ENCODE assay signal across 11 cellular contexts in genomic region chr22:43777204-43777671, GRCh38. TPM values are rescaled to one million over a fixed set of nuclear protein-coding genes. Genes with fewer than 3 reads are reported as not detected.
DNase-seq lines count a peak whose midpoint lies in the region; ATAC-seq and TF ChIP-seq lines count a peak whose summit lies in the region.
"Had no signal": no experiment of that assay in that cellular context is flagged by ENCODE, and none has a peak within 500 bp of the region (broad histone marks: within the 10 kb centered on the region; RNA-seq: fewer than 3 reads in every experiment).

No MANE protein-coding gene starts in this region.

- intact Hi-C loops in sigmoid colon (cut with DNase I) (no loop called here), OCI-LY7 (cut with micrococcal nuclease; ENCODE audit: unreplicated experiment) (no loop called here)

- no peak for TF ChIP-seq POLR2A in sigmoid colon (IDR thresholded peaks at IDR 0.05)

- no peaks in the 10 kb centered on the region for H3K9me2 ChIP-seq in OCI-LY7 (ENCODE audit: insufficient read depth, low read length)

- H3K36me3 ChIP-seq in sigmoid colon (no peaks in the 10 kb centered on the region), OCI-LY7 (ENCODE audit: insufficient read depth, low read length) (no peaks in the 10 kb centered on the region)

- no TSS peak for BruUV-seq in OCI-LY7 (replicated peaks; lab: Mats Ljungman, UMichigan)

- no peak overlapping the region for H2AFZ ChIP-seq in OCI-LY7 (ENCODE audit: low read length)

- no peak for TF ChIP-seq EP300 in sigmoid colon (IDR thresholded peaks at IDR 0.05)

- POLR2A ChIA-PET in OCI-LY7 (lab: Charles Lee), result interaction anchor here (0.9 kb wide), 1 partner anchor 231 kb away, joined by 4 read pairs; no protein-coding TSS in a partner anchor

- ATAC-seq in GM21367 (IDR thresholded peaks at IDR 0.05; ENCODE audit: unreplicated experiment), result no peak

- 75 to 80% methylated on average over 13 of the region's 13 CpGs for WGBS in sigmoid colon, 2 donors

- H3K4me1 ChIP-seq in sigmoid colon (no peaks in the 10 kb centered on the region), OCI-LY7 (ENCODE audit: insufficient read depth, low read length, poor library complexity, severe bottlenecking) (no peaks in the 10 kb centered on the region)
- H3K4me1 ChIP-seq: psoas muscle had no signal

- H3K79me2 ChIP-seq in OCI-LY7 (ENCODE audit: insufficient read depth, low read depth, low read length), result no peaks in the 10 kb centered on the region

- H3K9me3 ChIP-seq in sigmoid colon, result no peaks in the 10 kb centered on the region
- H3K9me3 ChIP-seq in OCI-LY7 (ENCODE audit: low read length), result no peaks in the 10 kb centered on the region
- H3K9me3 ChIP-seq: psoas muscle had no signal

- DNase-seq in AG09319 (ENCODE audit: extremely low read depth, low read depth), result peak; percentile 48
- DNase-seq in LHCN-M2 (ENCODE audit: low read depth), result peak; percentile 90
- DNase-seq in choroid plexus epithelial cell (ENCODE audit: low read depth), result peak; percentile 27
- DNase-seq in left kidney (ENCODE audit: low read depth, low spot score), result peak; percentile 50
- no peak for DNase-seq in sigmoid colon
- no peak for DNase-seq in activated CD4-positive, CD25-positive, alpha-beta regulatory T cell treated with anti-CD3 and anti-CD28 coated beads, Interleukin-2, amount 50 U/mL, for 72 hours
- DNase-seq in OCI-LY7 (ENCODE audit: low spot score), result no peak
- DNase-seq: CD8-positive, alpha-beta memory T cell; NCI-H2171 treated with DMSO at 0.1 percent for 48 hours; psoas muscle had no signal

- H3K27me3 ChIP-seq in sigmoid colon, result no peaks in the 10 kb centered on the region

- H3K27ac ChIP-seq in sigmoid colon (no peak overlapping the region), OCI-LY7 (ENCODE audit: low read depth, low read length, poor library complexity, severe bottlenecking) (no peak overlapping the region)
- H3K27ac ChIP-seq: psoas muscle had no signal

- H3K4me3 ChIP-seq in choroid plexus epithelial cell (ENCODE audit: low read depth, low read length), result no peak overlapping the region
- H3K4me3 ChIP-seq in sigmoid colon, result no peak overlapping the region
- no peak overlapping the region for H3K4me3 ChIP-seq in OCI-LY7 (ENCODE audit: low read depth, low read length, poor library complexity, severe bottlenecking)
- H3K4me3 ChIP-seq: psoas muscle had no signal

- CTCF ChIA-PET in OCI-LY7 (lab: Charles Lee; ENCODE audit: unreplicated experiment), result no interaction called here

- H4K20me1 ChIP-seq in OCI-LY7 (ENCODE audit: insufficient read depth, low read length), result no peaks in the 10 kb centered on the region

- TF ChIP-seq CTCF in AG09319 (IDR thresholded peaks at IDR 0.05; ENCODE audit: low read depth, low read length) (no peak), choroid plexus epithelial cell (conservative IDR thresholded peaks at IDR 0.05; ENCODE audit: low read depth, low read length) (no peak), sigmoid colon (IDR thresholded peaks at IDR 0.05) (no peak), OCI-LY7 (conservative IDR thresholded peaks at IDR 0.05; ENCODE audit: low read length) (no peak)

- no peak overlapping the region for H3K4me2 ChIP-seq in OCI-LY7 (ENCODE audit: low read length)

RNA-seq across cellular contexts. Expression of gene EFCAB6, which starts 34.9 kb away (rescaled TPM):
- total RNA-seq in LHCN-M2 (2014; rRNA removed) (1.2 and 1.7 TPM in 2 replicates), sigmoid colon (1 to 10 TPM; 1.8 to 5.7 (median 3.5) TPM), OCI-LY7 (2022) (not detected in 2 replicates)
- 0.51 TPM for polyA plus RNA-seq in LHCN-M2 (2012)
- under 1 TPM; 0.45 to 0.60 (median 0.46) TPM for polyA plus RNA-seq in sigmoid colon
- total RNA-seq in OCI-LY7 (2014; rRNA removed; shearing (Covaris generic)), result 0.13 TPM in 1 of 2 replicates, not detected in the other

Comparison
In these comparisons a context has a peak if more than half of its experiments do, and no peak if none do; other contexts are left out.
1. DNase-seq: peak in AG09319 (single experiment), LHCN-M2 (single experiment), choroid plexus epithelial cell (single experiment) and left kidney (single experiment); none in sigmoid colon (single experiment), activated CD4-positive, CD25-positive, alpha-beta regulatory T cell treated with anti-CD3 and anti-CD28 coated beads, Interleukin-2, amount 50 U/mL, for 72 hours (single experiment) and OCI-LY7 (single experiment).